ENCODE assay signal across 1 cellular context in the genomic region with DNA sequence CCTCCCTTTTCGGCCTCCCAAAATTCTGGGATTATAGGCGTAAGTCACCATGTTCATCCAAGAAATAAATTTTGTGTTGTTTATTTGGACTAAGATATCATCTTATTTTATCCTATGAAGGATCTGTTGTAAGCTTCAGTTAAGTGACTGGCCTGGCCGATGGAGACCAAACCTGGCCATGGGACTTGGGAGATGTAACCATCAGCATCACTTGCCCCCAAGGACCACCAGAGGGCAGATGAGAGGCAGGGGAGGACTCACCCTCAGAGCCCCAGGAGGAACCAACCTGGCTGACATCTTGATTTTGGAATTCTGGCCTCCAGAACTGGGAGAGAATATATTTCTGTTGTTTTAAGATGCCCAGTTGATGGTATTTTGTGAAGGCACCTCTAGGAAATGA.
TF ChIP-seq lines count a peak whose summit lies in the region.

No MANE protein-coding gene starts in this region.

TF ChIP-seq in GM23338, 12 proteins besides CTCF, POLR2A, EP300 and RAD21 (continued from another document):
- TF ChIP-seq, protein P1, sequence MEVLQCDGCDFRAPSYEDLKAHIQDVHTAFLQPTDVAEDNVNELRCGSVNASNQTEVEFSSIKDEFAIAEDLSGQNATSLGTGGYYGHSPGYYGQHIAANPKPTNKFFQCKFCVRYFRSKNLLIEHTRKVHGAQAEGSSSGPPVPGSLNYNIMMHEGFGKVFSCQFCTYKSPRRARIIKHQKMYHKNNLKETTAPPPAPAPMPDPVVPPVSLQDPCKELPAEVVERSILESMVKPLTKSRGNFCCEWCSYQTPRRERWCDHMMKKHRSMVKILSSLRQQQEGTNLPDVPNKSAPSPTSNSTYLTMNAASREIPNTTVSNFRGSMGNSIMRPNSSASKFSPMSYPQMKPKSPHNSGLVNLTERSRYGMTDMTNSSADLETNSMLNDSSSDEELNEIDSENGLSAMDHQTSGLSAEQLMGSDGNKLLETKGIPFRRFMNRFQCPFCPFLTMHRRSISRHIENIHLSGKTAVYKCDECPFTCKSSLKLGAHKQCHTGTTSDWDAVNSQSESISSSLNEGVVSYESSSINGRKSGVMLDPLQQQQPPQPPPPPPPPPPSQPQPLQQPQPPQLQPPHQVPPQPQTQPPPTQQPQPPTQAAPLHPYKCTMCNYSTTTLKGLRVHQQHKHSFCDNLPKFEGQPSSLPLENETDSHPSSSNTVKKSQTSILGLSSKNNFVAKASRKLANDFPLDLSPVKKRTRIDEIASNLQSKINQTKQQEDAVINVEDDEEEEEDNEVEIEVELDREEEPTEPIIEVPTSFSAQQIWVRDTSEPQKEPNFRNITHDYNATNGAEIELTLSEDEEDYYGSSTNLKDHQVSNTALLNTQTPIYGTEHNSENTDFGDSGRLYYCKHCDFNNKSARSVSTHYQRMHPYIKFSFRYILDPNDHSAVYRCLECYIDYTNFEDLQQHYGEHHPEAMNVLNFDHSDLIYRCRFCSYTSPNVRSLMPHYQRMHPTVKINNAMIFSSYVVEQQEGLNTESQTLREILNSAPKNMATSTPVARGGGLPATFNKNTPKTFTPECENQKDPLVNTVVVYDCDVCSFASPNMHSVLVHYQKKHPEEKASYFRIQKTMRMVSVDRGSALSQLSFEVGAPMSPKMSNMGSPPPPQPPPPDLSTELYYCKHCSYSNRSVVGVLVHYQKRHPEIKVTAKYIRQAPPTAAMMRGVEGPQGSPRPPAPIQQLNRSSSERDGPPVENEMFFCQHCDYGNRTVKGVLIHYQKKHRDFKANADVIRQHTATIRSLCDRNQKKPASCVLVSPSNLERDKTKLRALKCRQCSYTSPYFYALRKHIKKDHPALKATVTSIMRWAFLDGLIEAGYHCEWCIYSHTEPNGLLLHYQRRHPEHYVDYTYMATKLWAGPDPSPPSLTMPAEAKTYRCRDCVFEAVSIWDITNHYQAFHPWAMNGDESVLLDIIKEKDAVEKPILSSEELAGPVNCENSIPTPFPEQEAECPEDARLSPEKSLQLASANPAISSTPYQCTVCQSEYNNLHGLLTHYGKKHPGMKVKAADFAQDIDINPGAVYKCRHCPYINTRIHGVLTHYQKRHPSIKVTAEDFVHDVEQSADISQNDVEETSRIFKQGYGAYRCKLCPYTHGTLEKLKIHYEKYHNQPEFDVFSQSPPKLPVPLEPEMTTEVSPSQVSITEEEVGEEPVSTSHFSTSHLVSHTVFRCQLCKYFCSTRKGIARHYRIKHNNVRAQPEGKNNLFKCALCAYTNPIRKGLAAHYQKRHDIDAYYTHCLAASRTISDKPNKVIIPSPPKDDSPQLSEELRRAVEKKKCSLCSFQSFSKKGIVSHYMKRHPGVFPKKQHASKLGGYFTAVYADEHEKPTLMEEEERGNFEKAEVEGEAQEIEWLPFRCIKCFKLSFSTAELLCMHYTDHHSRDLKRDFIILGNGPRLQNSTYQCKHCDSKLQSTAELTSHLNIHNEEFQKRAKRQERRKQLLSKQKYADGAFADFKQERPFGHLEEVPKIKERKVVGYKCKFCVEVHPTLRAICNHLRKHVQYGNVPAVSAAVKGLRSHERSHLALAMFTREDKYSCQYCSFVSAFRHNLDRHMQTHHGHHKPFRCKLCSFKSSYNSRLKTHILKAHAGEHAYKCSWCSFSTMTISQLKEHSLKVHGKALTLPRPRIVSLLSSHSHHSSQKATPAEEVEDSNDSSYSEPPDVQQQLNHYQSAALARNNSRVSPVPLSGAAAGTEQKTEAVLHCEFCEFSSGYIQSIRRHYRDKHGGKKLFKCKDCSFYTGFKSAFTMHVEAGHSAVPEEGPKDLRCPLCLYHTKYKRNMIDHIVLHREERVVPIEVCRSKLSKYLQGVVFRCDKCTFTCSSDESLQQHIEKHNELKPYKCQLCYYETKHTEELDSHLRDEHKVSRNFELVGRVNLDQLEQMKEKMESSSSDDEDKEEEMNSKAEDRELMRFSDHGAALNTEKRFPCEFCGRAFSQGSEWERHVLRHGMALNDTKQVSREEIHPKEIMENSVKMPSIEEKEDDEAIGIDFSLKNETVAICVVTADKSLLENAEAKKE (CRISPR knock-in tag; IDR thresholded peaks at IDR 0.05): no peak
- TF ChIP-seq POLR2AphosphoS5 (IDR thresholded peaks at IDR 0.05; ENCODE audit: low read depth): no peak
- no peak for TF ChIP-seq ZNF331 (CRISPR knock-in tag; IDR thresholded peaks at IDR 0.05; ENCODE audit: low read depth)
- TF ChIP-seq EZH2phosphoT487 (IDR thresholded peaks at IDR 0.05; ENCODE audit: unreplicated experiment): no peak
- TF ChIP-seq CREB1 (CRISPR knock-in tag; IDR thresholded peaks at IDR 0.05; ENCODE audit: low read depth): no peak
- TF ChIP-seq ZNF114 (CRISPR knock-in tag; IDR thresholded peaks at IDR 0.05): no peak
